1 cellular context compared by ENCODE assay signal in genomic region chr13:20773194-20774080, GRCh38.
TF ChIP-seq lines count a peak whose summit lies in the region.

Gene EEF1AKMT1 (minus strand): TSS chr13:20773961. CDS start chr13:20757598, 16,363 bp downstream.

TF ChIP-seq in HepG2, 621 proteins besides CTCF, POLR2A, EP300 and RAD21 (continued from another document and continues in another):
- no peak for TF ChIP-seq ARID3A (IDR thresholded peaks at IDR 0.05; ENCODE audit: low read depth, low read length)
- TF ChIP-seq ZNF496 (CRISPR knock-in tag; IDR thresholded peaks at IDR 0.05; ENCODE audit: insufficient replicate concordance) = no peak
- no peak for TF ChIP-seq SKIL (CRISPR knock-in tag; IDR thresholded peaks at IDR 0.05; ENCODE audit: borderline replicate concordance)
- TF ChIP-seq ZNF362 (CRISPR knock-in tag; IDR thresholded peaks at IDR 0.05; ENCODE audit: borderline replicate concordance) = no peak
- TF ChIP-seq HHEX (CRISPR knock-in tag; IDR thresholded peaks at IDR 0.05) = no peak
- no peak for TF ChIP-seq RAD51 (IDR thresholded peaks at IDR 0.05; ENCODE audit: borderline replicate concordance)
- no peak for TF ChIP-seq KDM5A (IDR thresholded peaks at IDR 0.05; ENCODE audit: borderline replicate concordance, low read length)
- TF ChIP-seq ZMYM3 (CRISPR knock-in tag; IDR thresholded peaks at IDR 0.05) = peak; percentile 28; the same call in 1 of the 2 replicates
- TF ChIP-seq SIN3B (IDR thresholded peaks at IDR 0.05; ENCODE audit: low read length) = no peak
- TF ChIP-seq THAP11 (CRISPR knock-in tag; IDR thresholded peaks at IDR 0.05) = peak; percentile 64
- no peak; the same call in none of the 2 replicates for TF ChIP-seq SRY (CRISPR knock-in tag; IDR thresholded peaks at IDR 0.05)
- 0 out of 2 replicates have a peak, but pooled peaks have one; percentile 29 for TF ChIP-seq ZNF83 (CRISPR knock-in tag; IDR thresholded peaks at IDR 0.05; ENCODE audit: borderline replicate concordance)
- no peak for TF ChIP-seq ZNF180 (CRISPR knock-in tag; IDR thresholded peaks at IDR 0.05; ENCODE audit: borderline replicate concordance, low read depth)
- no peak for TF ChIP-seq ZNF512 (CRISPR knock-in tag; IDR thresholded peaks at IDR 0.05)
- no peak for TF ChIP-seq FOXK1 (CRISPR knock-in tag; IDR thresholded peaks at IDR 0.05; ENCODE audit: borderline replicate concordance, low read depth)
- TF ChIP-seq ZNF761 (CRISPR knock-in tag; conservative IDR thresholded peaks at IDR 0.05) = peak; percentile 90
- TF ChIP-seq HDAC1 (CRISPR knock-in tag; IDR thresholded peaks at IDR 0.05) = peak; percentile 25; the same call in 1 of the 2 replicates
- TF ChIP-seq ZBTB10 (CRISPR knock-in tag; IDR thresholded peaks at IDR 0.05; ENCODE audit: borderline replicate concordance) = no peak
- TF ChIP-seq ZNF550 (CRISPR knock-in tag; IDR thresholded peaks at IDR 0.05; ENCODE audit: borderline replicate concordance) = no peak
- TF ChIP-seq MED8 (CRISPR knock-in tag; IDR thresholded peaks at IDR 0.05; ENCODE audit: insufficient replicate concordance) = no peak
- peak; percentile 91 for TF ChIP-seq TBX2 (CRISPR knock-in tag; IDR thresholded peaks at IDR 0.05; ENCODE audit: borderline replicate concordance)
- TF ChIP-seq ZNF800 (CRISPR knock-in tag; IDR thresholded peaks at IDR 0.05) = peak; percentile 93; the same call in 1 of the 2 replicates
- no peak for TF ChIP-seq U2AF2 (IDR thresholded peaks at IDR 0.05; ENCODE audit: low read depth, low read length)
- no peak for TF ChIP-seq RCOR2 (CRISPR knock-in tag; IDR thresholded peaks at IDR 0.05)
- TF ChIP-seq ZC3H4 (CRISPR knock-in tag; IDR thresholded peaks at IDR 0.05; ENCODE audit: borderline replicate concordance) = no peak
- TF ChIP-seq SALL1 (CRISPR knock-in tag; IDR thresholded peaks at IDR 0.05) = peak; percentile 87
- peak; percentile 83; the same call in 1 of the 2 replicates for TF ChIP-seq IRX3 (CRISPR knock-in tag; IDR thresholded peaks at IDR 0.05; ENCODE audit: borderline replicate concordance, low read depth)
- TF ChIP-seq ZNF10 (CRISPR knock-in tag; IDR thresholded peaks at IDR 0.05; ENCODE audit: borderline replicate concordance, low read depth) = no peak
- no peak for TF ChIP-seq NFATC3 (CRISPR knock-in tag; IDR thresholded peaks at IDR 0.05)
- no peak; the same call in 1 of the 2 replicates for TF ChIP-seq ZNF275 (CRISPR knock-in tag; IDR thresholded peaks at IDR 0.05; ENCODE audit: borderline replicate concordance)
- 0 out of 2 replicates have a peak, but pooled peaks have one; percentile 9 for TF ChIP-seq ZSCAN21 (CRISPR knock-in tag; IDR thresholded peaks at IDR 0.05; ENCODE audit: borderline replicate concordance)
- peak; percentile 74; the same call in 1 of the 2 replicates for TF ChIP-seq FOXO4 (CRISPR knock-in tag; conservative IDR thresholded peaks at IDR 0.05)
- no peak; the same call in 1 of the 2 replicates for TF ChIP-seq FLYWCH1 (CRISPR knock-in tag; IDR thresholded peaks at IDR 0.05)
- peak; percentile 26; the same call in 1 of the 2 replicates for TF ChIP-seq ZNF335 (CRISPR knock-in tag; IDR thresholded peaks at IDR 0.05)
- no peak for TF ChIP-seq ZNF3 (CRISPR knock-in tag; IDR thresholded peaks at IDR 0.05)
- TF ChIP-seq ZNF572 (CRISPR knock-in tag; IDR thresholded peaks at IDR 0.05) = no peak
- no peak for TF ChIP-seq ZNF570 (CRISPR knock-in tag; IDR thresholded peaks at IDR 0.05; ENCODE audit: borderline replicate concordance)
- TF ChIP-seq ZBTB49 (CRISPR knock-in tag; IDR thresholded peaks at IDR 0.05; ENCODE audit: borderline replicate concordance) = 0 out of 2 replicates have a peak, but pooled peaks have one; percentile 60
- peak; percentile 79 for TF ChIP-seq ARNT2 (CRISPR knock-in tag; IDR thresholded peaks at IDR 0.05; ENCODE audit: low read depth)
- peak; percentile 96 for TF ChIP-seq PHF8 (CRISPR knock-in tag; IDR thresholded peaks at IDR 0.05)
- no peak for TF ChIP-seq SOX6 (IDR thresholded peaks at IDR 0.05)
- peak; percentile 49 for TF ChIP-seq SOX6 (CRISPR knock-in tag; IDR thresholded peaks at IDR 0.05)
- TF ChIP-seq ZNF564 (CRISPR knock-in tag; IDR thresholded peaks at IDR 0.05) = peak; percentile 96
- TF ChIP-seq NFKB2 (CRISPR knock-in tag; IDR thresholded peaks at IDR 0.05; ENCODE audit: borderline replicate concordance) = peak; percentile 92
- no peak for TF ChIP-seq NFE2L2 (IDR thresholded peaks at IDR 0.05; ENCODE audit: low read length)
- TF ChIP-seq ZFP90 (CRISPR knock-in tag; IDR thresholded peaks at IDR 0.05; ENCODE audit: borderline replicate concordance) = peak; percentile 55; the same call in 1 of the 2 replicates
- peak; percentile 66 for TF ChIP-seq ZBTB14 (CRISPR knock-in tag; IDR thresholded peaks at IDR 0.05)
- 0 out of 2 replicates have a peak, but pooled peaks have one; percentile 37 for TF ChIP-seq ZNF468 (CRISPR knock-in tag; IDR thresholded peaks at IDR 0.05)
- peak; percentile 69; the same call in 1 of the 2 replicates for TF ChIP-seq BRCA1 (CRISPR knock-in tag; IDR thresholded peaks at IDR 0.05)
